ENCODE assay signal across 2 cellular contexts in the genomic region with DNA sequence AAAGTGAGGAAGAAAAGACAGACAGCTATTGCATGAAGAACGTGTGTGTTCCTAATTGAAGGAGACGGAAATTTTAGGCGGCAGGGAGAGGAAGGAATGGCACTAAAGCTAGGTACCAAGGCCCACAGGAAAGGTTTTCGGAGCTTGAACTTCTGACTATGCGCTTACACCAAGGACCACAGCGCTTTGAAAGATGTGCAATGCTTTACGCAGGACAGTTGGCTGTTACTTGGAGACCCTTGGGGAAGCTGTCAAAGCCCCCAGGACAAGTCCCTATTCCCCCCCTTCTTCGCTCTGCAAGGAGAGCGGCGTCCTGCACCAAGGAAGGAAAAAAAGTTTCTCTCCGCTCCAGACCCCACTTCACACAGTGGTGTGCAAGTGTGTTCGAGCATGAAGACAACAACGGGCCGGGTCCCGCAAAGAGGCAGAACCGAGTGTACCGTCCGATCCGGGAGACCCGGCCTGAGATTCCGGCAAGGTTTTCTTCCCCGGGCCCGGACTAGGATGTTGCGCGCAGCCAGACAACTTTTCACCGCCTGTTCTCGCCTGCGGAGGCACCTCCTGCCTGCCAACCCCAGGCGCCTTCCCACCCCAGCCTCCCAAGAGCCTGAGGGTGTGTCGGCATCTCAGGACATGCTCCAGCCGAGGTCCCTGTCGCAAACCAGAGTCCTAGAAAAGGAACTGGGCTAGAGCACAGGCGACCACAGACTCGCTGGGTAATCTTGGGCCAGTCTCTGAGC.
TF ChIP-seq lines count a peak whose summit lies in the region.

No MANE protein-coding gene starts in this region.

TF ChIP-seq in HEK293, 187 proteins besides CTCF, POLR2A, EP300 and RAD21 (continued from another document):
- TF ChIP-seq FEZF1 (tag by site-specific recombination; IDR thresholded peaks at IDR 0.05): no peak
- TF ChIP-seq ZNF311 (tag by site-specific recombination; IDR thresholded peaks at IDR 0.05; ENCODE audit: borderline replicate concordance): no peak

TF ChIP-seq in endothelial cell of umbilical vein, 7 proteins besides CTCF, POLR2A, EP300 and RAD21 (continued from another document):
- no peak for TF ChIP-seq EZH2 (IDR thresholded peaks at IDR 0.05; ENCODE audit: borderline replicate concordance, low read depth, low read length, severe bottlenecking)
- TF ChIP-seq JUN (IDR thresholded peaks at IDR 0.05; ENCODE audit: borderline replicate concordance, insufficient read depth, insufficient read length, low read depth): no peak
- TF ChIP-seq GATA2 (IDR thresholded peaks at IDR 0.05; ENCODE audit: insufficient read depth, insufficient read length, low read depth, low read length): no peak
- TF ChIP-seq POLR2AphosphoS5 (IDR thresholded peaks at IDR 0.05; ENCODE audit: insufficient read depth, low read depth, low read length): no peak
